Comparison of ENCODE assay signal across 19 cellular contexts in the genomic region with DNA sequence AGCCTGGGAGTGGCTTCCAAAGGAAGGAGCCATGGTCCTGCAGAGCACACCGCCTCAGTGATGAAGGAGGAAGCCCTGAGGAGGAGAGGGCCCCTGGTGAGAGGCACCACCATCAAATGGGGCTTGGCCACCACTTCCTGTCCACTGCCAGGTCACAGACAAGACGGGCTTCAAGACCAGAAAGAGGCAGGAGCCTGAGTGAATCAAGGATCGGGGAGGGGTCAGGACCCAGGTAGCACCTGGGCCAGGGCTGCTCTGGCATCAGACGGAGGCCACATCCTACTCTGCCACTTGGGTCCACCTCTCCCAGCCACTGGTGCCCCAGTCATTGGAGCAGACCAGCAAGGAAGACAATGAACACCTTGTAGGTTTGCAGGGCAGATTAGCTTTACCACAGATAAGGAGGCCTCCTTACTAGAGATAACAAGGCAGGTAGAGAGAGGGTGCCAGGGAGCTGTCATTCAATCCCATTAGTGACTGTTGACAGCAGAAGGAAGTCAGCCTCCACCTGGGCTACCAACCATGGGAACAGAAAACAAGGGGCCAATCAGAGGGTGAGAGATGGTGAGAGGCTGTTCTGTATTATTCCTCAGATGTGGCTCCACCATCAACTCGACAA.
DNase-seq lines count a peak whose midpoint lies in the region; ATAC-seq, FAIRE-seq and TF ChIP-seq lines count a peak whose summit lies in the region.
"Had no signal": no experiment of that assay in that cellular context is flagged by ENCODE, and none has a peak within 500 bp of the region (broad histone marks: within the 10 kb centered on the region; RNA-seq: fewer than 3 reads in every experiment).

No MANE protein-coding gene starts in this region.

- no peak overlapping the region for H3K27ac ChIP-seq in IMR-90 (ENCODE audit: insufficient read depth, low read length)
- no peak overlapping the region for H3K27ac ChIP-seq in astrocyte (ENCODE audit: low read depth, low read length)
- H3K27ac ChIP-seq in neuronal stem cell (replicated peaks; ENCODE audit: low read length), result no peak overlapping the region
- H3K27ac ChIP-seq: BLaER1 had no signal

- H3K9me1 ChIP-seq in IMR-90 (ENCODE audit: insufficient read depth, low read length), result peaks cover 23% of the 10 kb centered on the region

- TF ChIP-seq RAD21 in IMR-90 (IDR thresholded peaks at IDR 0.05; ENCODE audit: low read length), result no peak

- no peak overlapping the region for H3K9ac ChIP-seq in IMR-90 (ENCODE audit: low read depth, low read length)
- no peak overlapping the region for H3K9ac ChIP-seq in astrocyte (ENCODE audit: low read length)
- H3K9ac ChIP-seq in neuronal stem cell (ENCODE audit: low read depth, low read length, poor library complexity), result peak overlapping the region; percentile 51
- H3K9ac ChIP-seq: BLaER1 had no signal

- TF ChIP-seq CTCF in IMR-90 (conservative IDR thresholded peaks at IDR 0.05; ENCODE audit: low read depth, low read length) (no peak), astrocyte (IDR thresholded peaks at IDR 0.05; ENCODE audit: insufficient read depth, low read depth, low read length) (no peak)

- POLR2A ChIA-PET in IMR-90 (lab: Charles Lee; ENCODE audit: unreplicated experiment), result no interaction called here

- CTCF ChIA-PET in IMR-90 (lab: Yijun Ruan, JAX), result no interaction called here
- CTCF ChIA-PET in activated naive CD4-positive, alpha-beta T cell treated with anti-CD3 and anti-CD28 coated beads, Interleukin-2, amount 10 ng/mL, durations not matched to agents 7 days and 5 days (lab: Charles Lee), result no interaction called here

- H3K18ac ChIP-seq in IMR-90 (ENCODE audit: low read depth, low read length) (no peak overlapping the region), neuronal stem cell (ENCODE audit: low read length) (no peak overlapping the region)

- 88% methylated on average over 3 of the region's 5 CpGs; no CpG with 5 or more reads in 1 of the 2 experiments for WGBS in IMR-90 (ENCODE audit: extremely low coverage in 2 of 2, insufficient read length in 1 of 2), 2 experiments
- no CpG with 5 or more reads among the region's 5 CpGs for WGBS in neuronal stem cell (ENCODE audit: extremely low coverage in 2 of 2, insufficient read length in 2 of 2, insufficient replicate concordance in 1 of 2), 2 donors

- H3K23ac ChIP-seq in IMR-90 (ENCODE audit: low read depth, low read length), result no peak overlapping the region
- peak overlapping the region; percentile 29 for H3K23ac ChIP-seq in neuronal stem cell (ENCODE audit: low read depth, low read length, poor library complexity)

- no peak overlapping the region for H3K4me3 ChIP-seq in IMR-90 (ENCODE audit: insufficient read depth, low read depth, low read length)
- H3K4me3 ChIP-seq in astrocyte (ENCODE audit: insufficient read depth, low read depth, low read length), result no peak overlapping the region
- peak overlapping the region in 1 of 2 donors; percentile 27 for H3K4me3 ChIP-seq in neuronal stem cell (ENCODE audit: low read length in 2 of 2)
- H3K4me3 ChIP-seq: BLaER1 had no signal

- peaks cover 6% of the 10 kb centered on the region for H3K4me1 ChIP-seq in IMR-90 (ENCODE audit: control insufficient read depth, insufficient read depth, low read length)
- peaks cover 7% of the 10 kb centered on the region for H3K4me1 ChIP-seq in astrocyte (ENCODE audit: insufficient read depth, low read length)
- peaks cover 0 to 8% of the 10 kb centered on the region in 2 donors for H3K4me1 ChIP-seq in neuronal stem cell (ENCODE audit: control insufficient read depth in 2 of 2, insufficient read depth in 1 of 2, low read depth in 1 of 2, low read length in 2 of 2)
- H3K4me1 ChIP-seq: BLaER1 had no signal

- no peak overlapping the region; a peak in 1 of 4 replicates for H4K8ac ChIP-seq in IMR-90 (ENCODE audit: low read depth in 2 of 2, low read length in 2 of 2)
- no peak overlapping the region for H4K8ac ChIP-seq in neuronal stem cell (ENCODE audit: low read depth, low read length)

- in situ Hi-C loops in IMR-90 (cut with MboI; ENCODE audit: low sequenced_read_pairs), result loop anchor here (5.0 to 10.0 kb wide), 2 partner anchors 379 to 506 kb away; a partner anchor contains a TSS

- H3K27ac Mint-ChIP-seq in astrocyte (ENCODE audit: unreplicated experiment), result peak overlapping the region; percentile 18
- H3K27ac Mint-ChIP-seq in activated naive CD4-positive, alpha-beta T cell treated with anti-CD3 and anti-CD28 coated beads, Interleukin-2, amount 10 ng/mL, durations not matched to agents 7 days and 5 days, result no peak overlapping the region
- H3K27ac Mint-ChIP-seq: CD4-positive, alpha-beta T cell had no signal

- H3K9me3 ChIP-seq in IMR-90 (ENCODE audit: control insufficient read depth, insufficient read depth, low read length), result no peaks in the 10 kb centered on the region
- H3K9me3 ChIP-seq in astrocyte (ENCODE audit: insufficient read depth, low read depth, low read length), result no peaks in the 10 kb centered on the region
- no peaks in the 10 kb centered on the region for H3K9me3 ChIP-seq in neuronal stem cell (replicated peaks in 1 of 2; ENCODE audit: control insufficient read depth in 2 of 2, insufficient read depth in 1 of 2, low read depth in 1 of 2, low read length in 2 of 2)
- H3K9me3 ChIP-seq: BLaER1 had no signal

- ATAC-seq in IMR-90 (ENCODE audit: low read depth) (no peak), GM21737 (IDR thresholded peaks at IDR 0.05; ENCODE audit: unreplicated experiment) (no peak), HG03432 (IDR thresholded peaks at IDR 0.05; ENCODE audit: unreplicated experiment) (no peak)
- ATAC-seq: Right ventricle myocardium inferior had no signal

- H2BK5ac ChIP-seq in IMR-90 (ENCODE audit: low read depth, low read length, poor library complexity, severe bottlenecking) (no peak overlapping the region), neuronal stem cell (ENCODE audit: low read length) (no peak overlapping the region)

- 0 out of 2 replicates have a peak overlapping the region, but pooled peaks have one; percentile 12 for H2AK5ac ChIP-seq in IMR-90 (ENCODE audit: low read depth, low read length)
- H2AK5ac ChIP-seq in neuronal stem cell (ENCODE audit: low read depth, low read length), result no peak overlapping the region

- H3K79me1 ChIP-seq in IMR-90 (ENCODE audit: low read depth in 1 of 2, low read length in 2 of 2), result peaks cover 41 to 68% of the 10 kb centered on the region in 2 experiments
- H3K79me1 ChIP-seq in neuronal stem cell (ENCODE audit: low read depth, low read length), result peaks cover 8% of the 10 kb centered on the region

- no peaks in the 10 kb centered on the region for H3K27me3 Mint-ChIP-seq in astrocyte (ENCODE audit: low read depth, unreplicated experiment)
- peaks cover 4% of the 10 kb centered on the region for H3K27me3 Mint-ChIP-seq in activated naive CD4-positive, alpha-beta T cell treated with anti-CD3 and anti-CD28 coated beads, Interleukin-2, amount 10 ng/mL, durations not matched to agents 7 days and 5 days
- H3K27me3 Mint-ChIP-seq: CD4-positive, alpha-beta T cell; IgD-negative memory B cell had no signal

- no peak overlapping the region for H2AK9ac ChIP-seq in IMR-90 (replicated peaks; ENCODE audit: low read depth, low read length, poor library complexity)

- H3K36me3 ChIP-seq in IMR-90 (ENCODE audit: control insufficient read depth, insufficient read depth, low read length) (peaks cover 31% of the 10 kb centered on the region), astrocyte (ENCODE audit: insufficient read depth, low read length) (peaks cover 11% of the 10 kb centered on the region), neuronal stem cell (replicated peaks in 1 of 2; ENCODE audit: control insufficient read depth in 2 of 2, insufficient read depth in 2 of 2, low read length in 2 of 2) (peaks cover 0 to 18% of the 10 kb centered on the region in 2 donors)

- peaks cover 13% of the 10 kb centered on the region for H3K36me3 Mint-ChIP-seq in astrocyte (ENCODE audit: low read depth, unreplicated experiment)
- no peaks in the 10 kb centered on the region for H3K36me3 Mint-ChIP-seq in activated naive CD4-positive, alpha-beta T cell treated with anti-CD3 and anti-CD28 coated beads, Interleukin-2, amount 10 ng/mL, durations not matched to agents 7 days and 5 days

- H2AFZ ChIP-seq in IMR-90 (replicated peaks; ENCODE audit: low read length, poor library complexity) (no peak overlapping the region), astrocyte (ENCODE audit: low read depth, low read length) (no peak overlapping the region), neuronal stem cell (ENCODE audit: low read length) (no peak overlapping the region)

- dilution Hi-C loops in IMR-90 (cut with HindIII; ENCODE audit: low sequenced_read_pairs, unreplicated experiment), result no loop called here

- H3K27me3 ChIP-seq in IMR-90 (ENCODE audit: control insufficient read depth, insufficient read depth, low read length), result no peaks in the 10 kb centered on the region
- H3K27me3 ChIP-seq in astrocyte (ENCODE audit: insufficient read depth, low read length), result no peaks in the 10 kb centered on the region
- H3K27me3 ChIP-seq in neuronal stem cell (ENCODE audit: control insufficient read depth in 3 of 3, insufficient read depth in 3 of 3, low read depth in 1 of 3, low read length in 3 of 3), result no peaks in the 10 kb centered on the region
- H3K27me3 ChIP-seq: BLaER1 had no signal

- no peak overlapping the region for H2BK20ac ChIP-seq in IMR-90 (ENCODE audit: low read depth, low read length)

- no peak overlapping the region for H3K4me3 Mint-ChIP-seq in astrocyte (ENCODE audit: unreplicated experiment)
- no peak overlapping the region for H3K4me3 Mint-ChIP-seq in activated naive CD4-positive, alpha-beta T cell treated with anti-CD3 and anti-CD28 coated beads, Interleukin-2, amount 10 ng/mL, durations not matched to agents 7 days and 5 days
- H3K4me3 Mint-ChIP-seq: CD4-positive, alpha-beta T cell had no signal

- FAIRE-seq in astrocyte (lab: Jason Lieb, UNC) (no peak), urothelium cell line (lab: Jason Lieb, UNC) (peak; percentile 32)
- FAIRE-seq: GM12891, RCC 7860 had no signal

- H4K91ac ChIP-seq in IMR-90 (ENCODE audit: insufficient read depth, low read depth, low read length) (no peak overlapping the region; the same call in 1 of the 2 replicates), neuronal stem cell (ENCODE audit: low read depth, low read length, poor library complexity) (no peak overlapping the region)

- no peak overlapping the region for H3K14ac ChIP-seq in IMR-90 (replicated peaks; ENCODE audit: low read depth, low read length)
- H3K14ac ChIP-seq in neuronal stem cell (ENCODE audit: low read length), result no peak overlapping the region

- TF ChIP-seq POLR2A in IMR-90 (IDR thresholded peaks at IDR 0.05; ENCODE audit: low read depth, low read length), result no peak

- H3K4me1 Mint-ChIP-seq in astrocyte (ENCODE audit: low read depth, unreplicated experiment), result peaks cover 45% of the 10 kb centered on the region
- H3K4me1 Mint-ChIP-seq in activated naive CD4-positive, alpha-beta T cell treated with anti-CD3 and anti-CD28 coated beads, Interleukin-2, amount 10 ng/mL, durations not matched to agents 7 days and 5 days, result no peaks in the 10 kb centered on the region

- H3K4me2 ChIP-seq in IMR-90 (ENCODE audit: low read depth, low read length) (no peak overlapping the region), astrocyte (ENCODE audit: low read length) (no peak overlapping the region), neuronal stem cell (ENCODE audit: insufficient read depth, low read length, poor library complexity, severe bottlenecking) (no peak overlapping the region)
- H3K4me2 ChIP-seq: BLaER1 had no signal

- no peak overlapping the region for H2BK12ac ChIP-seq in neuronal stem cell (ENCODE audit: low read length)

- H3K4ac ChIP-seq in IMR-90 (ENCODE audit: low read depth, low read length) (no peak overlapping the region), neuronal stem cell (ENCODE audit: low read length) (no peak overlapping the region)

- peaks cover 26% of the 10 kb centered on the region for H4K20me1 ChIP-seq in IMR-90 (ENCODE audit: insufficient read depth, low read length)
- peaks cover 17% of the 10 kb centered on the region for H4K20me1 ChIP-seq in astrocyte (ENCODE audit: insufficient read depth, low read length)

- no peak for DNase-seq in IMR-90
- DNase-seq in astrocyte (ENCODE audit: low read depth), result no peak
- DNase-seq in neuronal stem cell (ENCODE audit: low spot score), result no peak
- DNase-seq in urothelium cell line (ENCODE audit: low spot score), result no peak
- DNase-seq in activated naive CD4-positive, alpha-beta T cell treated with anti-CD3 and anti-CD28 coated beads, Interleukin-2, amount 10 ng/mL, durations not matched to agents 7 days and 5 days, result no peak
- DNase-seq: CD4-positive, alpha-beta T cell; COR-L47; NCI-H1105; NCI-H146; NCI-H2029; NCI-H524 treated with DMSO at 0.1 percent for 48 hours; NCI-H82 had no signal

- no TSS peak for BruUV-seq in IMR-90 (replicated peaks; lab: Mats Ljungman, UMichigan)

- no peak overlapping the region for H2BK15ac ChIP-seq in IMR-90 (ENCODE audit: low read depth, low read length)
- no peak overlapping the region for H2BK15ac ChIP-seq in neuronal stem cell (ENCODE audit: low read length)

- peaks cover 17% of the 10 kb centered on the region for H3K79me2 ChIP-seq in astrocyte (ENCODE audit: insufficient read depth, low read length)

- no peak overlapping the region for H4K5ac ChIP-seq in IMR-90 (ENCODE audit: low read depth, low read length)

- intact Hi-C loops in IMR-90 (cut with micrococcal nuclease), result no loop called here

- H2BK120ac ChIP-seq in IMR-90 (ENCODE audit: low read depth, low read length) (peak overlapping the region; percentile 36; the same call in 1 of the 2 replicates), neuronal stem cell (ENCODE audit: low read depth, low read length) (no peak overlapping the region)

- no peak overlapping the region for H3K56ac ChIP-seq in IMR-90 (ENCODE audit: extremely low read depth, insufficient read depth, low read length)

- no peaks in the 10 kb centered on the region for H3K9me3 Mint-ChIP-seq in astrocyte (ENCODE audit: unreplicated experiment)
- no peaks in the 10 kb centered on the region for H3K9me3 Mint-ChIP-seq in activated naive CD4-positive, alpha-beta T cell treated with anti-CD3 and anti-CD28 coated beads, Interleukin-2, amount 10 ng/mL, durations not matched to agents 7 days and 5 days
- H3K9me3 Mint-ChIP-seq: CD4-positive, alpha-beta T cell; IgD-negative memory B cell had no signal
